In genomic region chr12:103441437-103442186, GRCh38 we compare ENCODE assay signal across 9 cellular contexts. TPM values are rescaled to one million over a fixed set of nuclear protein-coding genes. Genes with fewer than 3 reads are reported as not detected.
DNase-seq lines count a peak whose midpoint lies in the region; ATAC-seq and TF ChIP-seq lines count a peak whose summit lies in the region.
"Had no signal": no experiment of that assay in that cellular context is flagged by ENCODE, and none has a peak within 500 bp of the region (broad histone marks: within the 10 kb centered on the region; RNA-seq: fewer than 3 reads in every experiment).

No MANE protein-coding gene starts in this region.

- H3K9me2 ChIP-seq in GM23338 (ENCODE audit: insufficient read depth) (no peaks in the 10 kb centered on the region), PC-9 (ENCODE audit: insufficient read depth) (no peaks in the 10 kb centered on the region)

- H4K20me1 ChIP-seq in GM23338 (replicated peaks; ENCODE audit: insufficient read depth) (no peaks in the 10 kb centered on the region), PC-9 (ENCODE audit: insufficient read depth) (no peaks in the 10 kb centered on the region)

- H3K4me2 ChIP-seq in GM23338 (no peak overlapping the region), PC-9 (no peak overlapping the region)

- no peak for TF ChIP-seq CTCF in GM23338 (conservative IDR thresholded peaks at IDR 0.05; ENCODE audit: low read depth in 2 of 2)
- no peak for TF ChIP-seq CTCF in PC-9 (conservative IDR thresholded peaks at IDR 0.05)

- no peaks in the 10 kb centered on the region for H3K9me3 ChIP-seq in effector memory CD4-positive, alpha-beta T cell (ENCODE audit: control insufficient read depth, low read length)
- H3K9me3 ChIP-seq in MG63, result no peaks in the 10 kb centered on the region
- no peaks in the 10 kb centered on the region for H3K9me3 ChIP-seq in PC-9 (ENCODE audit: insufficient read depth, low read depth)

- 0 out of 3 replicates have a peak, but pooled peaks cover 2% of the 10 kb centered on the region for H3K36me3 Mint-ChIP-seq in GM23338 (ENCODE audit: low read depth)

- H3K27me3 ChIP-seq in GM23338 (ENCODE audit: insufficient read depth), result no peaks in the 10 kb centered on the region
- H3K27me3 ChIP-seq in effector memory CD4-positive, alpha-beta T cell (replicated peaks; ENCODE audit: control insufficient read depth, insufficient read depth, low read length, poor library complexity, severe bottlenecking), result no peaks in the 10 kb centered on the region
- H3K27me3 ChIP-seq in MG63, result no peaks in the 10 kb centered on the region
- H3K27me3 ChIP-seq in PC-9 (ENCODE audit: insufficient read depth, low read depth), result 0 out of 2 replicates have a peak, but pooled peaks cover 4% of the 10 kb centered on the region

- peaks cover 25% of the 10 kb centered on the region for H3K4me1 ChIP-seq in GM23338 (ENCODE audit: insufficient read depth)
- no peaks in the 10 kb centered on the region for H3K4me1 ChIP-seq in effector memory CD4-positive, alpha-beta T cell (ENCODE audit: control insufficient read depth, insufficient read depth, low read length, poor library complexity, severe bottlenecking)
- H3K4me1 ChIP-seq in PC-9 (replicated peaks; ENCODE audit: insufficient read depth), result no peaks in the 10 kb centered on the region

- H3K36me3 ChIP-seq in GM23338 (ENCODE audit: insufficient read depth), result no peaks in the 10 kb centered on the region
- no peaks in the 10 kb centered on the region for H3K36me3 ChIP-seq in effector memory CD4-positive, alpha-beta T cell (ENCODE audit: control insufficient read depth, insufficient read depth, low read length)
- no peaks in the 10 kb centered on the region for H3K36me3 ChIP-seq in MG63
- no peaks in the 10 kb centered on the region for H3K36me3 ChIP-seq in PC-9 (ENCODE audit: low read depth)

- POLR2A ChIA-PET in PC-9 (lab: Charles Lee; ENCODE audit: unreplicated experiment), result no interaction called here

- intact Hi-C loops in PC-9 (cut with micrococcal nuclease; ENCODE audit: unreplicated experiment), result no loop called here

- no peak overlapping the region for H3K27ac Mint-ChIP-seq in GM23338

- H3K4me3 Mint-ChIP-seq in GM23338, result no peak overlapping the region

- BruUV-seq in PC-9 (replicated peaks; lab: Mats Ljungman, UMichigan), result no TSS peak

- H3K4me1 Mint-ChIP-seq in GM23338, result peaks cover 30% of the 10 kb centered on the region

- no peak overlapping the region for H3K27ac ChIP-seq in GM23338 (ENCODE audit: low read depth)
- H3K27ac ChIP-seq in effector memory CD4-positive, alpha-beta T cell (ENCODE audit: insufficient read depth, low read length, poor library complexity, severe bottlenecking), result peak overlapping the region; percentile 11
- H3K27ac ChIP-seq in PC-9, result no peak overlapping the region

- no peak for DNase-seq in GM23338 (ENCODE audit: low spot score)
- DNase-seq in NAMALWA (ENCODE audit: low spot score), result peak; percentile 75
- peak in 1 of 3 donors; percentile 2 for DNase-seq in effector memory CD4-positive, alpha-beta T cell
- no peak for DNase-seq in cerebellar nuclear complex (lab: John Stamatoyannopoulos, UW)
- no peak for DNase-seq in kidney glomerular epithelial cell (lab: John Stamatoyannopoulos, UW)
- no peak for DNase-seq in MG63
- no peak for DNase-seq in PC-9

- H2AFZ ChIP-seq in GM23338 (peak overlapping the region; percentile 78; the same call in 1 of the 2 replicates), PC-9 (no peak overlapping the region)

- no peaks in the 10 kb centered on the region for H3K27me3 Mint-ChIP-seq in GM23338 (ENCODE audit: insufficient read depth, low read depth, poor library complexity)

- CTCF ChIA-PET in PC-9 (lab: Charles Lee), result no interaction called here

- H3K4me3 ChIP-seq in GM23338 (no peak overlapping the region), MG63 (no peak overlapping the region), PC-9 (no peak overlapping the region)
- H3K4me3 ChIP-seq in effector memory CD4-positive, alpha-beta T cell (ENCODE audit: insufficient read depth, low read depth, low read length, poor library complexity, severe bottlenecking), result no peak overlapping the region

- H3K79me2 ChIP-seq in GM23338 (replicated peaks; ENCODE audit: insufficient read depth) (no peaks in the 10 kb centered on the region), PC-9 (ENCODE audit: low read depth) (no peaks in the 10 kb centered on the region)

- no peaks in the 10 kb centered on the region; the same call in 1 of the 3 replicates for H3K9me3 Mint-ChIP-seq in GM23338

- peak; percentile 96 for ATAC-seq in GM18870 (IDR thresholded peaks at IDR 0.05; ENCODE audit: unreplicated experiment)
- no peak for ATAC-seq in GM23338

- no peaks in the 10 kb centered on the region for H3F3A ChIP-seq in GM23338 (replicated peaks; ENCODE audit: low read depth)
- no peaks in the 10 kb centered on the region for H3F3A ChIP-seq in PC-9 (ENCODE audit: insufficient read depth, low read depth)

TF ChIP-seq in GM23338, 12 proteins besides CTCF, POLR2A, EP300 and RAD21 (continues in another document):
- TF ChIP-seq, protein P1, sequence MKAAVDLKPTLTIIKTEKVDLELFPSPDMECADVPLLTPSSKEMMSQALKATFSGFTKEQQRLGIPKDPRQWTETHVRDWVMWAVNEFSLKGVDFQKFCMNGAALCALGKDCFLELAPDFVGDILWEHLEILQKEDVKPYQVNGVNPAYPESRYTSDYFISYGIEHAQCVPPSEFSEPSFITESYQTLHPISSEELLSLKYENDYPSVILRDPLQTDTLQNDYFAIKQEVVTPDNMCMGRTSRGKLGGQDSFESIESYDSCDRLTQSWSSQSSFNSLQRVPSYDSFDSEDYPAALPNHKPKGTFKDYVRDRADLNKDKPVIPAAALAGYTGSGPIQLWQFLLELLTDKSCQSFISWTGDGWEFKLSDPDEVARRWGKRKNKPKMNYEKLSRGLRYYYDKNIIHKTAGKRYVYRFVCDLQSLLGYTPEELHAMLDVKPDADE (IDR thresholded peaks at IDR 0.05), result no peak
- TF ChIP-seq, protein P2, sequence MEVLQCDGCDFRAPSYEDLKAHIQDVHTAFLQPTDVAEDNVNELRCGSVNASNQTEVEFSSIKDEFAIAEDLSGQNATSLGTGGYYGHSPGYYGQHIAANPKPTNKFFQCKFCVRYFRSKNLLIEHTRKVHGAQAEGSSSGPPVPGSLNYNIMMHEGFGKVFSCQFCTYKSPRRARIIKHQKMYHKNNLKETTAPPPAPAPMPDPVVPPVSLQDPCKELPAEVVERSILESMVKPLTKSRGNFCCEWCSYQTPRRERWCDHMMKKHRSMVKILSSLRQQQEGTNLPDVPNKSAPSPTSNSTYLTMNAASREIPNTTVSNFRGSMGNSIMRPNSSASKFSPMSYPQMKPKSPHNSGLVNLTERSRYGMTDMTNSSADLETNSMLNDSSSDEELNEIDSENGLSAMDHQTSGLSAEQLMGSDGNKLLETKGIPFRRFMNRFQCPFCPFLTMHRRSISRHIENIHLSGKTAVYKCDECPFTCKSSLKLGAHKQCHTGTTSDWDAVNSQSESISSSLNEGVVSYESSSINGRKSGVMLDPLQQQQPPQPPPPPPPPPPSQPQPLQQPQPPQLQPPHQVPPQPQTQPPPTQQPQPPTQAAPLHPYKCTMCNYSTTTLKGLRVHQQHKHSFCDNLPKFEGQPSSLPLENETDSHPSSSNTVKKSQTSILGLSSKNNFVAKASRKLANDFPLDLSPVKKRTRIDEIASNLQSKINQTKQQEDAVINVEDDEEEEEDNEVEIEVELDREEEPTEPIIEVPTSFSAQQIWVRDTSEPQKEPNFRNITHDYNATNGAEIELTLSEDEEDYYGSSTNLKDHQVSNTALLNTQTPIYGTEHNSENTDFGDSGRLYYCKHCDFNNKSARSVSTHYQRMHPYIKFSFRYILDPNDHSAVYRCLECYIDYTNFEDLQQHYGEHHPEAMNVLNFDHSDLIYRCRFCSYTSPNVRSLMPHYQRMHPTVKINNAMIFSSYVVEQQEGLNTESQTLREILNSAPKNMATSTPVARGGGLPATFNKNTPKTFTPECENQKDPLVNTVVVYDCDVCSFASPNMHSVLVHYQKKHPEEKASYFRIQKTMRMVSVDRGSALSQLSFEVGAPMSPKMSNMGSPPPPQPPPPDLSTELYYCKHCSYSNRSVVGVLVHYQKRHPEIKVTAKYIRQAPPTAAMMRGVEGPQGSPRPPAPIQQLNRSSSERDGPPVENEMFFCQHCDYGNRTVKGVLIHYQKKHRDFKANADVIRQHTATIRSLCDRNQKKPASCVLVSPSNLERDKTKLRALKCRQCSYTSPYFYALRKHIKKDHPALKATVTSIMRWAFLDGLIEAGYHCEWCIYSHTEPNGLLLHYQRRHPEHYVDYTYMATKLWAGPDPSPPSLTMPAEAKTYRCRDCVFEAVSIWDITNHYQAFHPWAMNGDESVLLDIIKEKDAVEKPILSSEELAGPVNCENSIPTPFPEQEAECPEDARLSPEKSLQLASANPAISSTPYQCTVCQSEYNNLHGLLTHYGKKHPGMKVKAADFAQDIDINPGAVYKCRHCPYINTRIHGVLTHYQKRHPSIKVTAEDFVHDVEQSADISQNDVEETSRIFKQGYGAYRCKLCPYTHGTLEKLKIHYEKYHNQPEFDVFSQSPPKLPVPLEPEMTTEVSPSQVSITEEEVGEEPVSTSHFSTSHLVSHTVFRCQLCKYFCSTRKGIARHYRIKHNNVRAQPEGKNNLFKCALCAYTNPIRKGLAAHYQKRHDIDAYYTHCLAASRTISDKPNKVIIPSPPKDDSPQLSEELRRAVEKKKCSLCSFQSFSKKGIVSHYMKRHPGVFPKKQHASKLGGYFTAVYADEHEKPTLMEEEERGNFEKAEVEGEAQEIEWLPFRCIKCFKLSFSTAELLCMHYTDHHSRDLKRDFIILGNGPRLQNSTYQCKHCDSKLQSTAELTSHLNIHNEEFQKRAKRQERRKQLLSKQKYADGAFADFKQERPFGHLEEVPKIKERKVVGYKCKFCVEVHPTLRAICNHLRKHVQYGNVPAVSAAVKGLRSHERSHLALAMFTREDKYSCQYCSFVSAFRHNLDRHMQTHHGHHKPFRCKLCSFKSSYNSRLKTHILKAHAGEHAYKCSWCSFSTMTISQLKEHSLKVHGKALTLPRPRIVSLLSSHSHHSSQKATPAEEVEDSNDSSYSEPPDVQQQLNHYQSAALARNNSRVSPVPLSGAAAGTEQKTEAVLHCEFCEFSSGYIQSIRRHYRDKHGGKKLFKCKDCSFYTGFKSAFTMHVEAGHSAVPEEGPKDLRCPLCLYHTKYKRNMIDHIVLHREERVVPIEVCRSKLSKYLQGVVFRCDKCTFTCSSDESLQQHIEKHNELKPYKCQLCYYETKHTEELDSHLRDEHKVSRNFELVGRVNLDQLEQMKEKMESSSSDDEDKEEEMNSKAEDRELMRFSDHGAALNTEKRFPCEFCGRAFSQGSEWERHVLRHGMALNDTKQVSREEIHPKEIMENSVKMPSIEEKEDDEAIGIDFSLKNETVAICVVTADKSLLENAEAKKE (CRISPR knock-in tag; IDR thresholded peaks at IDR 0.05), result no peak
- TF ChIP-seq CREB1 (CRISPR knock-in tag; IDR thresholded peaks at IDR 0.05; ENCODE audit: low read depth), result no peak
- TF ChIP-seq STAT1 (IDR thresholded peaks at IDR 0.05; ENCODE audit: unreplicated experiment), result no peak
- no peak for TF ChIP-seq JUNB (IDR thresholded peaks at IDR 0.05; ENCODE audit: unreplicated experiment)
- no peak for TF ChIP-seq ZNF331 (CRISPR knock-in tag; IDR thresholded peaks at IDR 0.05; ENCODE audit: low read depth)
- TF ChIP-seq EZH2 (IDR thresholded peaks at IDR 0.05; ENCODE audit: low read depth, unreplicated experiment), result no peak

RNA-seq across cellular contexts. Expression of gene C12orf42, which starts 54.2 kb away (rescaled TPM):
- 1.1 TPM in 1 of 2 replicates, not detected in the other for total RNA-seq in GM23338 (2014; rRNA removed; shearing (Covaris generic))
- polyA plus RNA-seq in GM23338 (2016; fragmentation: Nextera tagmentation; extraction: Ambion mirVana), result 0.21 and 0.45 TPM in 2 replicates
- not detected in 2 replicates for total RNA-seq in MG63 (2014; rRNA removed; shearing (Covaris generic); ENCODE audit: low replicate concordance)
- total RNA-seq in PC-9 (2021), result not detected in 2 replicates
- polyA plus RNA-seq: esophagus had no signal
